ENCODE assay signal across 9 cellular contexts in genomic region chr12:124715121-124715990, GRCh38.
DNase-seq lines count a peak whose midpoint lies in the region; TF ChIP-seq lines count a peak whose summit lies in the region.
"Had no signal": no experiment of that assay in that cellular context is flagged by ENCODE, and none has a peak within 500 bp of the region (broad histone marks: within the 10 kb centered on the region; RNA-seq: fewer than 3 reads in every experiment).

No MANE protein-coding gene starts in this region.

- no peak overlapping the region for H3K4me2 ChIP-seq in mesenchymal stem cell (ENCODE audit: low read length, poor library complexity, severe bottlenecking)

- H3K9me3 Mint-ChIP-seq in Caco-2 (ENCODE audit: unreplicated experiment) = no peaks in the 10 kb centered on the region

- intact Hi-C loops in Caco-2 (cut with micrococcal nuclease; ENCODE audit: unreplicated experiment) = no loop called here

- CTCF ChIA-PET in Caco-2 (lab: Charles Lee) = no interaction called here

- WGBS in mesenchymal stem cell = 76% methylated on average over 15 of the region's 15 CpGs

- no peak overlapping the region for H2BK120ac ChIP-seq in mesenchymal stem cell (ENCODE audit: low read depth, low read length)

- no peak overlapping the region for H3K4me3 Mint-ChIP-seq in Caco-2 (ENCODE audit: unreplicated experiment)

- POLR2A ChIA-PET in Caco-2 (lab: Charles Lee) = no interaction called here

- peak overlapping the region; percentile 28; the same call in 1 of the 2 replicates for H3K27ac ChIP-seq in VCaP
- H3K27ac ChIP-seq in mesenchymal stem cell (ENCODE audit: low read length, poor library complexity, severe bottlenecking) = no peak overlapping the region

- H3K18ac ChIP-seq in mesenchymal stem cell (ENCODE audit: low read depth in 1 of 2, low read length in 2 of 2) = peak overlapping the region; percentile 82 to 93

- H3K4me3 ChIP-seq in Caco-2 (ENCODE audit: low read depth, low read length) = no peak overlapping the region
- H3K4me3 ChIP-seq in mesenchymal stem cell (ENCODE audit: insufficient read depth in 1 of 2, low read depth in 1 of 2, low read length in 2 of 2) = no peak overlapping the region

- H2BK5ac ChIP-seq in mesenchymal stem cell (ENCODE audit: low read depth, low read length, poor library complexity, severe bottlenecking) = no peak overlapping the region

- H2BK15ac ChIP-seq in mesenchymal stem cell (ENCODE audit: low read depth, poor library complexity, severe bottlenecking) = no peak overlapping the region

- no peaks in the 10 kb centered on the region for H3K27me3 ChIP-seq in Caco-2 (replicated peaks; ENCODE audit: control insufficient read depth, insufficient read depth, low read length)
- peaks cover 0 to 7% of the 10 kb centered on the region in 2 experiments for H3K27me3 ChIP-seq in mesenchymal stem cell (ENCODE audit: control insufficient read depth in 1 of 2, insufficient read depth in 1 of 2, low read length in 2 of 2)

- peak overlapping the region in 1 of 2 experiments; percentile 9 for H3K14ac ChIP-seq in mesenchymal stem cell (ENCODE audit: low read length in 2 of 2)

- H3K9ac ChIP-seq in mesenchymal stem cell (ENCODE audit: low read length) = no peak overlapping the region

- peak overlapping the region; percentile 56 to 58 for H3K4ac ChIP-seq in mesenchymal stem cell (ENCODE audit: low read depth in 1 of 2, low read length in 2 of 2)

- H3K4me1 ChIP-seq in Caco-2 (peaks cover 19% of the 10 kb centered on the region), mesenchymal stem cell (ENCODE audit: control insufficient read depth, insufficient read depth, low read depth, low read length) (peaks cover 24% of the 10 kb centered on the region)

- peak overlapping the region; percentile 39 for H4K8ac ChIP-seq in mesenchymal stem cell (ENCODE audit: low read length)

- H2AFZ ChIP-seq in mesenchymal stem cell (ENCODE audit: low read depth, low read length) = no peak overlapping the region

- DNase-seq in Caco-2 (peak in 1 of 2 experiments; percentile 58), MV-4-11 (lab: John Stamatoyannopoulos, UW) (peak; percentile 38), mesenchymal stem cell (no peak), 8988T (no peak), HCEC 1CT (no peak), GM19238 (ENCODE audit: insufficient read length, low spot score) (no peak), kidney tubule cell (ENCODE audit: low spot score) (no peak)
- DNase-seq: stimulated activated CD8-positive, alpha-beta memory T cell treated with anti-CD3 and anti-CD28 coated beads, Interleukin-4, amount 100 ng/mL, for 48 hours had no signal

- H3K79me1 ChIP-seq in mesenchymal stem cell (replicated peaks; ENCODE audit: low read length, poor library complexity, severe bottlenecking) = no peaks in the 10 kb centered on the region

- no TSS peak for BruUV-seq in Caco-2 (replicated peaks; lab: Mats Ljungman, UMichigan)

- peak overlapping the region; percentile 18 for H2AK5ac ChIP-seq in mesenchymal stem cell (ENCODE audit: low read length, severe bottlenecking)

- H3K36me3 ChIP-seq in Caco-2 (ENCODE audit: control insufficient read depth, insufficient read depth, low read length) = no peaks in the 10 kb centered on the region
- H3K36me3 ChIP-seq in mesenchymal stem cell (ENCODE audit: control insufficient read depth in 1 of 2, insufficient read depth in 2 of 2, low read depth in 1 of 2, low read length in 2 of 2) = no peaks in the 10 kb centered on the region

- peaks cover 5% of the 10 kb centered on the region for H3K36me3 Mint-ChIP-seq in Caco-2 (ENCODE audit: insufficient read depth, unreplicated experiment)

- H2BK12ac ChIP-seq in mesenchymal stem cell (ENCODE audit: low read length in 2 of 2) = peak overlapping the region; percentile 51 to 89

- H3K4me1 Mint-ChIP-seq in Caco-2 (ENCODE audit: low read depth, unreplicated experiment) = peaks cover 25% of the 10 kb centered on the region

- H3K9me3 ChIP-seq in Caco-2 (no peaks in the 10 kb centered on the region), mesenchymal stem cell (ENCODE audit: control insufficient read depth, low read length) (no peaks in the 10 kb centered on the region)

- peak overlapping the region; percentile 45 for H4K91ac ChIP-seq in mesenchymal stem cell (ENCODE audit: low read length)

- peak overlapping the region; percentile 78 for H3K27ac Mint-ChIP-seq in Caco-2 (ENCODE audit: unreplicated experiment)

- TF ChIP-seq CTCF in Caco-2 (IDR thresholded peaks at IDR 0.05; ENCODE audit: insufficient read depth in 1 of 2, low read depth in 1 of 2, low read length in 1 of 2, severe bottlenecking in 1 of 2, unreplicated experiment in 1 of 2) = no peak
- no peak for TF ChIP-seq CTCF in VCaP (conservative IDR thresholded peaks at IDR 0.05)

- H3K27me3 Mint-ChIP-seq in Caco-2 (ENCODE audit: insufficient read depth, unreplicated experiment) = no peaks in the 10 kb centered on the region

- peak overlapping the region in 1 of 2 experiments; percentile 20 for H3K23ac ChIP-seq in mesenchymal stem cell (ENCODE audit: low read length in 2 of 2)
